ENCODE assay signal across 1 cellular context in genomic region chr4:105741548-105741947, GRCh38.
TF ChIP-seq lines count a peak whose summit lies in the region.

No MANE protein-coding gene starts in this region.

TF ChIP-seq in SK-N-SH, 30 proteins besides CTCF, POLR2A, EP300 and RAD21:
- no peak for TF ChIP-seq SIN3A (IDR thresholded peaks at IDR 0.05; ENCODE audit: borderline replicate concordance, low read depth, low read length)
- TF ChIP-seq EZH2phosphoT487 (IDR thresholded peaks at IDR 0.05; ENCODE audit: borderline replicate concordance, low read depth) = no peak
- no peak for TF ChIP-seq SMC3 (IDR thresholded peaks at IDR 0.05; ENCODE audit: low read depth, low read length)
- no peak for TF ChIP-seq POLR2AphosphoS5 (IDR thresholded peaks at IDR 0.05; ENCODE audit: low read depth, low read length)
- TF ChIP-seq MXI1 (IDR thresholded peaks at IDR 0.05; ENCODE audit: low read depth, low read length) = no peak
- TF ChIP-seq ELF1 (IDR thresholded peaks at IDR 0.05) = no peak
- TF ChIP-seq GABPA (IDR thresholded peaks at IDR 0.05; ENCODE audit: low read depth) = no peak
- TF ChIP-seq REST (IDR thresholded peaks at IDR 0.05; ENCODE audit: low read depth, low read length) = no peak
- no peak for TF ChIP-seq TAF1 (IDR thresholded peaks at IDR 0.05; ENCODE audit: borderline replicate concordance, low read depth, low read length)
- TF ChIP-seq MAX (IDR thresholded peaks at IDR 0.05; ENCODE audit: low read depth) = no peak
- TF ChIP-seq GATA2 (CRISPR knock-in tag; IDR thresholded peaks at IDR 0.05) = no peak
- TF ChIP-seq RCOR1 (IDR thresholded peaks at IDR 0.05; ENCODE audit: low read length) = no peak
- no peak for TF ChIP-seq USF1 (IDR thresholded peaks at IDR 0.05; ENCODE audit: borderline replicate concordance, low read depth)
- no peak for TF ChIP-seq YY1 (IDR thresholded peaks at IDR 0.05; ENCODE audit: low read depth)
- no peak for TF ChIP-seq FOSL2 (IDR thresholded peaks at IDR 0.05; ENCODE audit: borderline replicate concordance, low read depth)
TF ChIP-seq in SK-N-SH: peak in this region for 0.
